ENCODE assay signal across 7 cellular contexts in the genomic region with DNA sequence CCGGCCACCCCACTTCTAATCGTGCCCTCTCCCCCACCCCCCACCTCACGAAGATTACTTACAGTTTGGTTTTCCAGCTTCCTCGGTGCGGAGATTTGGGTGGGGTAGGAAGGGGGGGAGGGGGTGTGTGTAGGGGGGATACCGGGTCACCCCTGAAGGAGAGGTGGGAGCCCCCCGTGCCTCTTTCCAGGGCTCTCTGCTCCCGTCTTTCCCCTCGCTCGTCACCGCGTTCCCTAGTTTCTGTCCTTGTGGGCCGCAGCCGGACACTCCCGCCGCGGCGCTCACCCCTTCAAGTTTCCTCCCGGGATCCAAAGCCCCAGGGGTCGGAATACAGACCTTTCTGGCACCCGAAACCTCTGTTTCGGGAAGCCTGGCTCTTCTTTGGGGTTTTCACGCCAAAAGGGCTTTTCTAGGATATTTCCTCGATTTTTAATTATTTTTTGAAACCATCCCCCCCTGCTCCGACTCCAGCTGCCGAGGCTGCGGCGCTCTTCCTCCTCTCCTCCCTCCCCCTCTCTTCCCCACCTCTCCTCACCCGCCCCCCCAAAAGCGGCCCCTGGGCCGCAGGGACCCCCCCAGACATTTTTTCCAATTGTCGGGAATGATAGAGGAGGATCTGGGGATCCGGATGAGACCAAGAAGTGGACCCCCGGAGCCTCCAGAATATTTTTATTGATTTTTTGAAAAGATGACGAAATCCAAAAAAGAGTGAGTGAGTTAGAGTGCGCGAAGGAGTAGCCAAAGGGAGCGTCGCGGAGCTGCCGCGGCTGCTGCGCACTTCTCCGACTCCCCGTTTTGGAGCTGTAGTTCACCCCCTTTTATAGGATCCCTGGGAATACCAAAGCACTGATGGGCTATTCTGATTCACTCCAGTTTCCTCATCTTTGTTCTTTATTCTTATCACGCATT. TPM values are rescaled to one million over a fixed set of nuclear protein-coding genes. Genes with fewer than 3 reads are reported as not detected.
A peak's percentile ranks its signal among the peaks of the same experiment; 100 is the strongest.
DNase-seq lines count a peak whose midpoint lies in the region; ATAC-seq and TF ChIP-seq lines count a peak whose summit lies in the region.

No MANE protein-coding gene starts in this region.

- H3K4me3 Mint-ChIP-seq in HFFc6 = peak overlapping the region; percentile 80
- peak overlapping the region; percentile 95 for H3K4me3 Mint-ChIP-seq in stimulated activated memory B cell treated with anti-CD40 and anti-IgM and Interleukin-4, amounts not matched to agents 10 μg/mL and 1 μg/mL and 100 μg/mL, for 72 hours

- peak overlapping the region; percentile 93 for H3K4me3 ChIP-seq in iPS-15b (ENCODE audit: low read depth, low read length)

- H3K9me3 Mint-ChIP-seq in HFFc6 = no peaks in the 10 kb centered on the region
- H3K9me3 Mint-ChIP-seq in activated naive CD4-positive, alpha-beta T cell treated with anti-CD3 and anti-CD28 coated beads, Interleukin-2, amount 50 U/mL, for 72 hours = no peaks in the 10 kb centered on the region
- H3K9me3 Mint-ChIP-seq in stimulated activated memory B cell treated with anti-CD40 and anti-IgM and Interleukin-4, amounts not matched to agents 10 μg/mL and 1 μg/mL and 100 μg/mL, for 72 hours = no peaks in the 10 kb centered on the region

- DNase-seq in HFFc6 = peak; percentile 4
- DNase-seq in activated naive CD4-positive, alpha-beta T cell treated with anti-CD3 and anti-CD28 coated beads, Interleukin-2, amount 50 U/mL, for 72 hours (ENCODE audit: low spot score in 2 of 2) = no peak
- DNase-seq in NAMALWA (ENCODE audit: low spot score) = no peak
- no peak for DNase-seq in T1000 (lab: John Stamatoyannopoulos, UW)

- H3K27ac Mint-ChIP-seq in HFFc6 = peak overlapping the region; percentile 51; the same call in 1 of the 2 replicates
- peak overlapping the region; percentile 95 to 98 for H3K27ac Mint-ChIP-seq in activated naive CD4-positive, alpha-beta T cell treated with anti-CD3 and anti-CD28 coated beads, Interleukin-2, amount 50 U/mL, for 72 hours
- peak overlapping the region; percentile 89 for H3K27ac Mint-ChIP-seq in stimulated activated memory B cell treated with anti-CD40 and anti-IgM and Interleukin-4, amounts not matched to agents 10 μg/mL and 1 μg/mL and 100 μg/mL, for 72 hours

- H3K27me3 ChIP-seq in iPS-15b (ENCODE audit: control insufficient read depth, insufficient read depth, low read length) = peaks cover 41% of the 10 kb centered on the region

- peaks cover 24% of the 10 kb centered on the region for H3K4me1 ChIP-seq in iPS-15b (ENCODE audit: control insufficient read depth, insufficient read depth, low read length)

- H3K36me3 ChIP-seq in iPS-15b (ENCODE audit: control insufficient read depth, insufficient read depth, low read length) = no peaks in the 10 kb centered on the region

- ATAC-seq in activated naive CD4-positive, alpha-beta T cell treated with anti-CD3 and anti-CD28 coated beads, Interleukin-2, amount 50 U/mL, for 72 hours = no peak
- no peak for ATAC-seq in stimulated activated memory B cell treated with anti-CD40 and anti-IgM and Interleukin-4, amounts not matched to agents 10 μg/mL and 1 μg/mL and 100 μg/mL, for 72 hours
- ATAC-seq in GM18907 (IDR thresholded peaks at IDR 0.05; ENCODE audit: unreplicated experiment) = no peak

- peak overlapping the region; percentile 83 for H3K9ac ChIP-seq in iPS-15b (ENCODE audit: low read depth, low read length)

- H3K27me3 Mint-ChIP-seq in HFFc6 (ENCODE audit: insufficient read depth) = peaks cover 64% of the 10 kb centered on the region
- no peaks in the 10 kb centered on the region for H3K27me3 Mint-ChIP-seq in stimulated activated memory B cell treated with anti-CD40 and anti-IgM and Interleukin-4, amounts not matched to agents 10 μg/mL and 1 μg/mL and 100 μg/mL, for 72 hours

- no peaks in the 10 kb centered on the region for H3K36me3 Mint-ChIP-seq in HFFc6 (ENCODE audit: low read depth)
- peaks cover 61% of the 10 kb centered on the region in 2 donors for H3K36me3 Mint-ChIP-seq in activated naive CD4-positive, alpha-beta T cell treated with anti-CD3 and anti-CD28 coated beads, Interleukin-2, amount 50 U/mL, for 72 hours
- H3K36me3 Mint-ChIP-seq in stimulated activated memory B cell treated with anti-CD40 and anti-IgM and Interleukin-4, amounts not matched to agents 10 μg/mL and 1 μg/mL and 100 μg/mL, for 72 hours = peaks cover 23% of the 10 kb centered on the region

- no peak for TF ChIP-seq CTCF in HFFc6 (IDR thresholded peaks at IDR 0.05)

- H3K9me3 ChIP-seq in iPS-15b (ENCODE audit: control insufficient read depth, insufficient read depth, low read length) = no peaks in the 10 kb centered on the region

- peaks cover 35% of the 10 kb centered on the region for H3K4me1 Mint-ChIP-seq in HFFc6 (ENCODE audit: low read depth)
- H3K4me1 Mint-ChIP-seq in stimulated activated memory B cell treated with anti-CD40 and anti-IgM and Interleukin-4, amounts not matched to agents 10 μg/mL and 1 μg/mL and 100 μg/mL, for 72 hours = peaks cover 53% of the 10 kb centered on the region

RNA-seq across cellular contexts. Expression of gene CCND2, which starts 1.7 kb away (rescaled TPM):
- 10 to 100 TPM in 4 of 6 experiments, 1 to 10 TPM in 2; 5.7 to 27.2 (median 24.5) TPM for total RNA-seq in HFFc6 (2021; fragmentation: NEBNext Ultra II Directional; extraction: Animal tissue kit (Norgen Biotek cat#: 25700))
- total RNA-seq in activated naive CD4-positive, alpha-beta T cell treated with anti-CD3 and anti-CD28 coated beads, Interleukin-2, amount 50 U/mL, for 72 hours = 100 to 1,000 TPM; 266 to 571 TPM

RNA-seq across cellular contexts. Expression of gene TIGAR, which starts 45.8 kb away (rescaled TPM):
- total RNA-seq in HFFc6 (2021; fragmentation: NEBNext Ultra II Directional; extraction: Animal tissue kit (Norgen Biotek cat#: 25700)) = 10 to 100 TPM; 29.9 to 51.8 (median 41.8) TPM
- total RNA-seq in activated naive CD4-positive, alpha-beta T cell treated with anti-CD3 and anti-CD28 coated beads, Interleukin-2, amount 50 U/mL, for 72 hours = 10 to 100 TPM in 1 of 2 donors, 1 to 10 TPM in 1; 3.8 to 17.0 TPM

Comparison
In these comparisons a context has a peak if more than half of its experiments do, and no peak if none do; other contexts are left out.
1. RNA of gene CCND2, which starts 1.7 kb away (total RNA-seq): 266 to 571 TPM in activated naive CD4-positive, alpha-beta T cell treated with anti-CD3 and anti-CD28 coated beads, Interleukin-2, amount 50 U/mL, for 72 hours; 5.7 to 27.2 TPM in HFFc6; every median in the first group is over 4 times any median in the second.
2. Peak in every context shown above with its lines, with median percentiles within 50 percentile points of each other: H3K27ac Mint-ChIP-seq.